Comparison of ENCODE assay signal across 14 cellular contexts in genomic region chr14:104245075-104245474, GRCh38.
A peak's percentile ranks its signal among the peaks of the same experiment; 100 is the strongest.
DNase-seq lines count a peak whose midpoint lies in the region; ATAC-seq and TF ChIP-seq lines count a peak whose summit lies in the region.
"Had no signal": no experiment of that assay in that cellular context is flagged by ENCODE, and none has a peak within 500 bp of the region (broad histone marks: within the 10 kb centered on the region; RNA-seq: fewer than 3 reads in every experiment).

No MANE protein-coding gene starts in this region.

- no peak for TF ChIP-seq CTCF in coronary artery (IDR thresholded peaks at IDR 0.05)

- TF ChIP-seq POLR2A in erythroblast (IDR thresholded peaks at IDR 0.05; ENCODE audit: low read length): no peak

- no peak overlapping the region for H3K4me3 ChIP-seq in coronary artery
- H3K4me3 ChIP-seq: BLaER1 treated with 17β-estradiol and CSF1 and Interleukin-3, amounts not matched to agents 10 nM and 100 nM; HAP-1 had no signal

- intact Hi-C loops in posterior vena cava (cut with DNase I): loop anchor here in 1 of 2 donors (5.0 kb wide), 1 partner anchor 1468 kb away; the partner anchor contains the start of gene TRAF3

- DNase-seq in activated T-cell treated with anti-CD3 and anti-CD28 coated beads, Interleukin-2, amount 50 U/mL, for 1 hour: peak; percentile 4
- no peak for DNase-seq in activated T-cell treated with anti-CD3 and anti-CD28 coated beads, Interleukin-2, amount 50 U/mL, for 48 hours
- DNase-seq in coronary artery (ENCODE audit: low spot score) (peak; percentile 26), posterior vena cava (ENCODE audit: low spot score) (peak; percentile 24), ureter (ENCODE audit: low spot score) (peak; percentile 26), erythroblast (lab: John Stamatoyannopoulos, UW) (no peak)
- DNase-seq: ACHN; CD4-positive, CD25-positive, alpha-beta regulatory T cell; DMS53; GOT3 had no signal

- no peak for ATAC-seq in GM18498 (IDR thresholded peaks at IDR 0.05; ENCODE audit: unreplicated experiment)
- ATAC-seq: HepG2 had no signal

- no peak overlapping the region for H3K27ac ChIP-seq in coronary artery
- H3K27ac ChIP-seq: BLaER1 treated with 17β-estradiol and CSF1 and Interleukin-3, amounts not matched to agents 10 nM and 100 nM had no signal

Comparison
In these comparisons a context has a peak if more than half of its experiments do, and no peak if none do; other contexts are left out.
1. DNase-seq: peak in activated T-cell treated with anti-CD3 and anti-CD28 coated beads, Interleukin-2, amount 50 U/mL, for 1 hour (single experiment), coronary artery (single experiment), posterior vena cava (single experiment) and ureter (single experiment); none in activated T-cell treated with anti-CD3 and anti-CD28 coated beads, Interleukin-2, amount 50 U/mL, for 48 hours (0 of 2) and erythroblast (0 of 2).